15 cellular contexts compared by ENCODE assay signal in the genomic region with DNA sequence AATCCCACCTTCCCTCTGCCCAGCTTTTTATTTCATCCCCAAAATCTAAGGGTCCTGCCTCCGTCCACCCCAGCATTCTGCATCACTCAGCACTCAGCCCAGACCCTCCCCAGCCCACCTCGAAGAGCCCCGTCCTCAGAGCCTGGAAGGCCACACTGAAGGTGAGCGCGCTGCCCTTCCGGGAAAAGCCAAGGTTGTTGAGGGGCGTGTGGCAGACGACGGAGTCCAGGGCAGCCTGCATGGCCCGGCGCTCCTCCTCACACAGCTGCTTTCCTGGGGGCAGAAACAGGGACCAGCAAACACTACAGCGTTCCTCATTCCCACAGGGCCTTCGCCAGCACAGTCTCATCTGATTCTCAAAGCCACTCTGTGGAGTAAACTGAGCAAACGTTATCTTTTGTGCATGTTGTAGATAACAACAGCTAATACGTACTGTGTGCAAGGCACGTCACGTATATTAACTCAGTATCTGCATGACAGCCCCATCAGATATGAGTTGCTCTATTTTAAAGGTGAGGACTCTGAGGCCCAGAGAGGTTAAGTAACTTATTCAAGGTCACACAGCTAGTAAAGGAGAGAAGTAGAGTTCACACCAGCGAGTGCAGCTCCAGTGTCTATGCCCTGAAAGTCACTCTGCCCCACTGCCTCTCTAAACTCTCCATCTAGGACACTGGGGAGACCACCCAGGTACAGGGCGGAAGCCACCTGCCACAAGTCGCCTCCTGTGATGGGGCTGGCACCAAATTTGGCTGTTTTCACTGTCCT. TPM values are rescaled to one million over a fixed set of nuclear protein-coding genes. Genes with fewer than 3 reads are reported as not detected.
DNase-seq lines count a peak whose midpoint lies in the region; ATAC-seq and TF ChIP-seq lines count a peak whose summit lies in the region.
"Had no signal": no experiment of that assay in that cellular context is flagged by ENCODE, and none has a peak within 500 bp of the region (broad histone marks: within the 10 kb centered on the region; RNA-seq: fewer than 3 reads in every experiment).

No MANE protein-coding gene starts in this region.

- peak overlapping the region in 1 of 2 donors; percentile 35 for H3K9ac ChIP-seq in colonic mucosa (ENCODE audit: low read depth in 2 of 2, low read length in 2 of 2)

- ATAC-seq in Panc1 (no peak), HG02840 (IDR thresholded peaks at IDR 0.05; ENCODE audit: low FRiP score, unreplicated experiment) (no peak), HG03442 (IDR thresholded peaks at IDR 0.05; ENCODE audit: unreplicated experiment) (no peak)
- peak; percentile 1 for ATAC-seq in stimulated activated naive CD8-positive, alpha-beta T cell treated with anti-CD3 and anti-CD28 coated beads, Interleukin-15, amount 100 ng/mL, for 72 hours

- no peaks in the 10 kb centered on the region for H3K9me3 ChIP-seq in breast epithelium
- no peaks in the 10 kb centered on the region for H3K9me3 ChIP-seq in Panc1 (ENCODE audit: control insufficient read depth, insufficient read depth, low read depth, low read length)
- no peaks in the 10 kb centered on the region for H3K9me3 ChIP-seq in colonic mucosa
- H3K9me3 ChIP-seq: testis had no signal

- no peaks in the 10 kb centered on the region for H3K9me3 Mint-ChIP-seq in MCF 10A (ENCODE audit: unreplicated experiment)
- H3K9me3 Mint-ChIP-seq in stimulated activated naive CD8-positive, alpha-beta T cell treated with anti-CD3 and anti-CD28 coated beads, Interleukin-15, amount 100 ng/mL, for 72 hours = no peaks in the 10 kb centered on the region

- DNase-seq in MCF 10A (ENCODE audit: unreplicated experiment) (no peak), breast epithelium (ENCODE audit: low spot score in 2 of 2) (no peak), Panc1 (ENCODE audit: low read depth, low spot score) (no peak), colonic mucosa (no peak), COR-L47 (lab: John Stamatoyannopoulos, UW) (no peak)
- no peak for DNase-seq in stimulated activated naive CD8-positive, alpha-beta T cell treated with anti-CD3 and anti-CD28 coated beads, Interleukin-15, amount 100 ng/mL, for 72 hours
- DNase-seq: activated CD4-positive, alpha-beta T cell treated with anti-CD3 and anti-CD28 coated beads for 1 hour; EL; foreskin fibroblast; NCI-H1436 treated with DMSO at 0.1 percent for 48 hours; NCI-H446; testis had no signal

- H3K27ac Mint-ChIP-seq in MCF 10A (ENCODE audit: low read depth, unreplicated experiment) = no peak overlapping the region
- H3K27ac Mint-ChIP-seq in stimulated activated naive CD8-positive, alpha-beta T cell treated with anti-CD3 and anti-CD28 coated beads, Interleukin-15, amount 100 ng/mL, for 72 hours = no peak overlapping the region

- TF ChIP-seq CTCF in MCF 10A (IDR thresholded peaks at IDR 0.05; ENCODE audit: unreplicated experiment) (no peak), breast epithelium (IDR thresholded peaks at IDR 0.05) (no peak), Panc1 (IDR thresholded peaks at IDR 0.05) (no peak), colonic mucosa (IDR thresholded peaks at IDR 0.05) (no peak)

- H3K36me3 ChIP-seq in breast epithelium (no peaks in the 10 kb centered on the region), Panc1 (ENCODE audit: control insufficient read depth, insufficient read depth, low read length) (peaks cover 6% of the 10 kb centered on the region), colonic mucosa (no peaks in the 10 kb centered on the region)

- POLR2A ChIA-PET in MCF 10A (lab: Yijun Ruan, JAX) = interaction anchor here (1.3 kb wide), 1 partner anchor 54 kb away, joined by 4 read pairs; a partner anchor contains a TSS
- POLR2A ChIA-PET in Panc1 (lab: Charles Lee) = no interaction called here

- CTCF ChIA-PET in MCF 10A (lab: Yijun Ruan, JAX) (interaction anchor here (0.6 to 1.6 kb wide), 4 partner anchors 23 to 73 kb away, joined by 3 to 5 read pairs (median 3); no protein-coding TSS in a partner anchor), Panc1 (lab: Charles Lee) (no interaction called here)

- no TSS peak for BruUV-seq in MCF 10A (replicated peaks; lab: Mats Ljungman, UMichigan)
- no TSS peak for BruUV-seq in Panc1 (replicated peaks; lab: Mats Ljungman, UMichigan)

- H3K4me1 Mint-ChIP-seq in MCF 10A (ENCODE audit: insufficient read depth, unreplicated experiment) = peaks cover 19% of the 10 kb centered on the region
- peaks cover 83% of the 10 kb centered on the region for H3K4me1 Mint-ChIP-seq in stimulated activated naive CD8-positive, alpha-beta T cell treated with anti-CD3 and anti-CD28 coated beads, Interleukin-15, amount 100 ng/mL, for 72 hours

- H3K27me3 Mint-ChIP-seq in MCF 10A (ENCODE audit: insufficient read depth, unreplicated experiment) = no peaks in the 10 kb centered on the region
- H3K27me3 Mint-ChIP-seq in stimulated activated naive CD8-positive, alpha-beta T cell treated with anti-CD3 and anti-CD28 coated beads, Interleukin-15, amount 100 ng/mL, for 72 hours = no peaks in the 10 kb centered on the region

- intact Hi-C loops in MCF 10A (cut with micrococcal nuclease) = no loop called here
- intact Hi-C loops in breast epithelium (cut with DNase I; ENCODE audit: low total_unique reads) = no loop called here
- intact Hi-C loops in Panc1 (cut with micrococcal nuclease; ENCODE audit: unreplicated experiment) = no loop called here
- intact Hi-C loops in colonic mucosa (cut with DNase I) = no loop called here

- no peak overlapping the region for H3K27ac ChIP-seq in breast epithelium
- peak overlapping the region; percentile 81 for H3K27ac ChIP-seq in Panc1 (ENCODE audit: low read length)
- peak overlapping the region; percentile 75 for H3K27ac ChIP-seq in colonic mucosa

- TF ChIP-seq POLR2A in breast epithelium (IDR thresholded peaks at IDR 0.05) = no peak

- H3K36me3 Mint-ChIP-seq in MCF 10A (ENCODE audit: insufficient read depth, unreplicated experiment) = peaks cover 40% of the 10 kb centered on the region

- H3K27me3 ChIP-seq in breast epithelium = no peaks in the 10 kb centered on the region
- H3K27me3 ChIP-seq in Panc1 (ENCODE audit: control insufficient read depth, insufficient read depth, low read length) = no peaks in the 10 kb centered on the region
- H3K27me3 ChIP-seq in colonic mucosa = no peaks in the 10 kb centered on the region
- H3K27me3 ChIP-seq: testis had no signal

- H3K4me1 ChIP-seq in breast epithelium (peaks cover 6 to 12% of the 10 kb centered on the region in 2 donors), Panc1 (ENCODE audit: control insufficient read depth, insufficient read depth, low read length) (peaks cover 44% of the 10 kb centered on the region), colonic mucosa (peaks cover 37% of the 10 kb centered on the region)

- H3K4me3 ChIP-seq in breast epithelium (no peak overlapping the region), Panc1 (ENCODE audit: low read depth in 2 of 2, low read length in 2 of 2) (no peak overlapping the region), colonic mucosa (no peak overlapping the region)
- H3K4me3 ChIP-seq: smooth muscle cell, testis had no signal

- in situ Hi-C loops in Panc1 (cut with HindIII; ENCODE audit: low pct_unique_long_range_greater_than_20kb, low sequenced_read_pairs) = no loop called here

- H3K4me3 Mint-ChIP-seq in MCF 10A (ENCODE audit: unreplicated experiment) = peak overlapping the region; percentile 12
- no peak overlapping the region for H3K4me3 Mint-ChIP-seq in stimulated activated naive CD8-positive, alpha-beta T cell treated with anti-CD3 and anti-CD28 coated beads, Interleukin-15, amount 100 ng/mL, for 72 hours

RNA-seq across cellular contexts. Expression of a gene that starts 2.8 kb away (rescaled TPM):
- total RNA-seq in MCF 10A (2022) = 18.0 and 21.7 TPM in 2 replicates
- 10 to 100 TPM in 2 of 3 donors, 1 to 10 TPM in 1; 3.4 to 16.1 (median 12.6) TPM for total RNA-seq in breast epithelium
- total RNA-seq in Panc1 (2021; ENCODE audit: unreplicated experiment) = 33.2 TPM
- 24.3 TPM for polyA plus RNA-seq in Panc1 (2012; ENCODE audit: insufficient read length)
- 10 to 100 TPM; 40.3 to 69.5 TPM for total RNA-seq in colonic mucosa

RNA-seq across cellular contexts. Expression of a gene that starts 7.0 kb away (rescaled TPM):
- total RNA-seq in MCF 10A (2022) (76.6 and 87.3 TPM in 2 replicates), breast epithelium (100 to 1,000 TPM; 154 to 285 (median 207) TPM), Panc1 (2021; ENCODE audit: unreplicated experiment) (224 TPM), colonic mucosa (100 to 1,000 TPM; 230 to 268 TPM)
- polyA plus RNA-seq in Panc1 (2012; ENCODE audit: insufficient read length) = 308 TPM

RNA-seq across cellular contexts. Expression of a gene that starts 12.7 kb away (rescaled TPM):
- total RNA-seq in MCF 10A (2022) (0.17 and 0.26 TPM in 2 replicates), breast epithelium (1 to 10 TPM in 2 of 3 donors, under 1 TPM in 1; 0.98 to 2.5 (median 1.9) TPM), Panc1 (2021; ENCODE audit: unreplicated experiment) (0.98 TPM), colonic mucosa (10 to 100 TPM in 1 of 2 donors, 1 to 10 TPM in 1; 5.2 to 11.6 TPM)
- 1.7 TPM for polyA plus RNA-seq in Panc1 (2012; ENCODE audit: insufficient read length)

RNA-seq across cellular contexts. Expression of a gene that starts 21.4 kb away (rescaled TPM):
- 0.65 and 1.0 TPM in 2 replicates for total RNA-seq in MCF 10A (2022)
- total RNA-seq in breast epithelium = 1 to 10 TPM; 1.4 to 3.6 (median 3.4) TPM
- total RNA-seq in Panc1 (2021; ENCODE audit: unreplicated experiment) = 7.9 TPM
- polyA plus RNA-seq in Panc1 (2012; ENCODE audit: insufficient read length) = 6.4 TPM
- 1 to 10 TPM; 4.0 to 7.6 TPM for total RNA-seq in colonic mucosa

RNA-seq across cellular contexts. Expression of a gene that starts 22.0 kb away (rescaled TPM):
- total RNA-seq in MCF 10A (2022) = 1.1 and 1.5 TPM in 2 replicates
- 1 to 10 TPM in 2 of 3 donors, under 1 TPM in 1; 0.80 to 3.3 (median 1.3) TPM for total RNA-seq in breast epithelium
- total RNA-seq in Panc1 (2021; ENCODE audit: unreplicated experiment) = 1.7 TPM
- 3.8 TPM for polyA plus RNA-seq in Panc1 (2012; ENCODE audit: insufficient read length)
- 1 to 10 TPM; 1.4 to 3.8 TPM for total RNA-seq in colonic mucosa

Comparison
In these comparisons a context has a peak if more than half of its experiments do, and no peak if none do; other contexts are left out.
1. H3K27ac ChIP-seq: peak in Panc1 (single experiment) and colonic mucosa (single experiment); none in breast epithelium (0 of 2).